ENCODE assay signal across 23 cellular contexts in the genomic region with DNA sequence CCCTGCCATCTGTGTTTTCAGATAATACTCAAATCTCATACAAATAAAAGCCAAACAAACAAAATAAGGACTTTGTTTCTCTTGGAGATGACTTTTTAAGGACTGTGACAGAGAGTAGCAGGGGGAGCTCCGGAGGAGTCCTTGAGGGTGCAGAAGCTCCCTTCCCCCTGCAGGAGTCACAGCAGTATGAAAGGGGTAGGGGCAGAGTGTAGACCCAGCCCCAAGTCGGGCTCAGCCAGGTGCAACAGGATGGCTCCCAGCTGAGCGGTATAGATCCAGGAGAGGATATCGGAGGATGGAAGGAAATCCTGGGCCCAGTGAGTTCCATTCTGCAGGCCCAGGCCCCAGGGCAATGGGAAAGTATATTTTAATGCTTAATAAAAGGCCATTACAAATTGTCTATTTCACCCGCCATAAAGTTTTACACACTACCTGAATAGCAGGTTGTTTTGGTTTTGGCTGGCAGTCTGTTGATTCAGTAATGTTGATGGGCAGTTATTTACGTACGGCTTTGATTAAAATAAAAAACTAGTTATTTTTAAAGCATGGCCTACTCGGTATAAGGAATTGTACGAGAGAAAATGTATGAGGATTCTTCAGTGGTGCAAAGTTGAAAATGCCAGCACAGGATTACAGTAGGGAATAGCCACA.
A peak's percentile ranks its signal among the peaks of the same experiment; 100 is the strongest.
DNase-seq lines count a peak whose midpoint lies in the region; ATAC-seq, FAIRE-seq and TF ChIP-seq lines count a peak whose summit lies in the region.
"Had no signal": no experiment of that assay in that cellular context is flagged by ENCODE, and none has a peak within 500 bp of the region (broad histone marks: within the 10 kb centered on the region; RNA-seq: fewer than 3 reads in every experiment).

No MANE protein-coding gene starts in this region.

- ATAC-seq in activated naive CD8-positive, alpha-beta T cell treated with anti-CD3 and anti-CD28 coated beads, Interleukin-2, amount 10 ng/mL, durations not matched to agents 7 days and 5 days (ENCODE audit: low read depth): no peak
- ATAC-seq in natural killer cell treated with Interleukin-12 subunit alpha and Interleukin-12 subunit beta and Interleukin-15 and Interleukin-18, amount 100 ng/mL, for 72 hours: no peak
- ATAC-seq in GM18519 (IDR thresholded peaks at IDR 0.05; ENCODE audit: low FRiP score, unreplicated experiment): no peak
- no peak for ATAC-seq in left lung
- ATAC-seq: A549; left cardiac atrium; Panc1; right cardiac atrium; stimulated activated naive CD8-positive, alpha-beta T cell treated with anti-CD3 and anti-CD28 coated beads, Interleukin-15, amount 100 ng/mL, for 72 hours had no signal

- TF ChIP-seq CTCF in left lung (IDR thresholded peaks at IDR 0.05): no peak

- H3K27me3 ChIP-seq in left lung: no peaks in the 10 kb centered on the region
- H3K27me3 ChIP-seq: BE2C, SJCRH30 had no signal

- H3K4me1 ChIP-seq in left lung: peaks cover 6 to 47% of the 10 kb centered on the region in 2 donors
- H3K4me1 ChIP-seq: A549, BE2C had no signal

- H3K27me3 Mint-ChIP-seq in activated T-cell treated with anti-CD3 and anti-CD28 coated beads, Interleukin-2, amount 50 U/mL, for 24 hours: no peaks in the 10 kb centered on the region
- H3K27me3 Mint-ChIP-seq in IgD-negative memory B cell: no peaks in the 10 kb centered on the region
- H3K27me3 Mint-ChIP-seq in activated naive CD8-positive, alpha-beta T cell treated with anti-CD3 and anti-CD28 coated beads, Interleukin-2, amount 10 ng/mL, durations not matched to agents 7 days and 5 days: no peaks in the 10 kb centered on the region
- no peaks in the 10 kb centered on the region for H3K27me3 Mint-ChIP-seq in natural killer cell treated with Interleukin-12 subunit alpha and Interleukin-12 subunit beta and Interleukin-15 and Interleukin-18, amount 100 ng/mL, for 72 hours
- H3K27me3 Mint-ChIP-seq: naive B cell; stimulated activated naive CD8-positive, alpha-beta T cell treated with anti-CD3 and anti-CD28 coated beads, Interleukin-15, amount 100 ng/mL, for 72 hours had no signal

- H3K27ac ChIP-seq in left lung: no peak overlapping the region
- H3K27ac ChIP-seq: A549, SJCRH30 had no signal

- no peaks in the 10 kb centered on the region for H3K9me3 Mint-ChIP-seq in activated T-cell treated with anti-CD3 and anti-CD28 coated beads, Interleukin-2, amount 50 U/mL, for 24 hours
- H3K9me3 Mint-ChIP-seq in IgD-negative memory B cell: no peaks in the 10 kb centered on the region
- no peaks in the 10 kb centered on the region for H3K9me3 Mint-ChIP-seq in activated naive CD8-positive, alpha-beta T cell treated with anti-CD3 and anti-CD28 coated beads, Interleukin-2, amount 10 ng/mL, durations not matched to agents 7 days and 5 days
- H3K9me3 Mint-ChIP-seq in natural killer cell treated with Interleukin-12 subunit alpha and Interleukin-12 subunit beta and Interleukin-15 and Interleukin-18, amount 100 ng/mL, for 72 hours: no peaks in the 10 kb centered on the region
- H3K9me3 Mint-ChIP-seq: naive B cell; stimulated activated naive CD8-positive, alpha-beta T cell treated with anti-CD3 and anti-CD28 coated beads, Interleukin-15, amount 100 ng/mL, for 72 hours had no signal

- intact Hi-C loops in left lung (cut with DNase I): no loop called here

- H3K36me3 Mint-ChIP-seq in activated T-cell treated with anti-CD3 and anti-CD28 coated beads, Interleukin-2, amount 50 U/mL, for 24 hours (ENCODE audit: low read depth): peaks cover 96% of the 10 kb centered on the region
- H3K36me3 Mint-ChIP-seq in IgD-negative memory B cell: peaks cover 2% of the 10 kb centered on the region
- peaks cover 55% of the 10 kb centered on the region for H3K36me3 Mint-ChIP-seq in activated naive CD8-positive, alpha-beta T cell treated with anti-CD3 and anti-CD28 coated beads, Interleukin-2, amount 10 ng/mL, durations not matched to agents 7 days and 5 days
- peaks cover 38% of the 10 kb centered on the region for H3K36me3 Mint-ChIP-seq in natural killer cell treated with Interleukin-12 subunit alpha and Interleukin-12 subunit beta and Interleukin-15 and Interleukin-18, amount 100 ng/mL, for 72 hours

- H3K4me1 Mint-ChIP-seq in activated T-cell treated with anti-CD3 and anti-CD28 coated beads, Interleukin-2, amount 50 U/mL, for 24 hours (ENCODE audit: low read depth): peaks cover 98% of the 10 kb centered on the region
- H3K4me1 Mint-ChIP-seq in IgD-negative memory B cell: peaks cover 46 to 67% (median 53%) of the 10 kb centered on the region in 3 donors
- H3K4me1 Mint-ChIP-seq in activated naive CD8-positive, alpha-beta T cell treated with anti-CD3 and anti-CD28 coated beads, Interleukin-2, amount 10 ng/mL, durations not matched to agents 7 days and 5 days: peaks cover 72% of the 10 kb centered on the region
- H3K4me1 Mint-ChIP-seq in natural killer cell treated with Interleukin-12 subunit alpha and Interleukin-12 subunit beta and Interleukin-15 and Interleukin-18, amount 100 ng/mL, for 72 hours (ENCODE audit: low read depth in 2 of 2): peaks cover 78 to 90% of the 10 kb centered on the region in 2 donors

- H3K4me3 ChIP-seq in left lung: no peak overlapping the region
- H3K4me3 ChIP-seq: A549, SJCRH30 had no signal

- no peaks in the 10 kb centered on the region for H3K9me3 ChIP-seq in left lung
- H3K9me3 ChIP-seq: A549, BE2C, SJCRH30 had no signal

- POLR2A ChIA-PET in activated naive CD8-positive, alpha-beta T cell treated with anti-CD3 and anti-CD28 coated beads, Interleukin-2, amount 10 ng/mL, durations not matched to agents 7 days and 5 days (lab: Charles Lee): no interaction called here

- peak overlapping the region; percentile 98 for H3K27ac Mint-ChIP-seq in activated T-cell treated with anti-CD3 and anti-CD28 coated beads, Interleukin-2, amount 50 U/mL, for 24 hours
- H3K27ac Mint-ChIP-seq in IgD-negative memory B cell: peak overlapping the region in 2 of 3 donors; percentile 32 to 88
- peak overlapping the region; percentile 65 for H3K27ac Mint-ChIP-seq in activated naive CD8-positive, alpha-beta T cell treated with anti-CD3 and anti-CD28 coated beads, Interleukin-2, amount 10 ng/mL, durations not matched to agents 7 days and 5 days
- H3K27ac Mint-ChIP-seq in natural killer cell treated with Interleukin-12 subunit alpha and Interleukin-12 subunit beta and Interleukin-15 and Interleukin-18, amount 100 ng/mL, for 72 hours: no peak overlapping the region

- DNase-seq in activated T-cell treated with anti-CD3 and anti-CD28 coated beads, Interleukin-2, amount 50 U/mL, for 24 hours: no peak
- no peak for DNase-seq in activated T-cell treated with anti-CD3 and anti-CD28 coated beads for 4 hours
- no peak for DNase-seq in activated naive CD8-positive, alpha-beta T cell treated with anti-CD3 and anti-CD28 coated beads, Interleukin-2, amount 10 ng/mL, durations not matched to agents 7 days and 5 days
- DNase-seq in natural killer cell treated with Interleukin-12 subunit alpha and Interleukin-12 subunit beta and Interleukin-15 and Interleukin-18, amount 100 ng/mL, for 72 hours (ENCODE audit: low spot score): no peak
- DNase-seq in urothelium cell line (ENCODE audit: low spot score): no peak
- DNase-seq in left lung: no peak
- DNase-seq: activated CD4-positive, alpha-beta T cell treated with anti-CD3 and anti-CD28 coated beads, Interleukin-2, amount 50 U/mL, for 4 hours; BE2C; left cardiac atrium; naive B cell; NCI-H1092; NCI-H1930; right cardiac atrium; SJCRH30; stimulated activated CD4-positive, alpha-beta T cell treated with anti-CD3 and anti-CD28 coated beads, Interleukin-4, amount 100 ng/mL, for 24 hours; stimulated activated naive CD8-positive, alpha-beta T cell treated with anti-CD3 and anti-CD28 coated beads, Interleukin-15, amount 100 ng/mL, for 72 hours; trophoblast cell had no signal

- FAIRE-seq in urothelium cell line (lab: Jason Lieb, UNC): no peak
- FAIRE-seq: A549, bronchial epithelial cell, H1 had no signal

- peaks cover 0 to 38% of the 10 kb centered on the region in 2 donors for H3K36me3 ChIP-seq in left lung
- H3K36me3 ChIP-seq: BE2C had no signal

- H3K4me3 Mint-ChIP-seq in activated T-cell treated with anti-CD3 and anti-CD28 coated beads, Interleukin-2, amount 50 U/mL, for 24 hours: no peak overlapping the region
- no peak overlapping the region for H3K4me3 Mint-ChIP-seq in IgD-negative memory B cell
- H3K4me3 Mint-ChIP-seq in activated naive CD8-positive, alpha-beta T cell treated with anti-CD3 and anti-CD28 coated beads, Interleukin-2, amount 10 ng/mL, durations not matched to agents 7 days and 5 days: no peak overlapping the region
- peak overlapping the region; percentile 70 for H3K4me3 Mint-ChIP-seq in natural killer cell treated with Interleukin-12 subunit alpha and Interleukin-12 subunit beta and Interleukin-15 and Interleukin-18, amount 100 ng/mL, for 72 hours

Comparison
In these comparisons a context has a peak if more than half of its experiments do, and no peak if none do; other contexts are left out.
1. H3K27ac Mint-ChIP-seq: peak in activated T-cell treated with anti-CD3 and anti-CD28 coated beads, Interleukin-2, amount 50 U/mL, for 24 hours (single experiment), IgD-negative memory B cell (2 of 3) and activated naive CD8-positive, alpha-beta T cell treated with anti-CD3 and anti-CD28 coated beads, Interleukin-2, amount 10 ng/mL, durations not matched to agents 7 days and 5 days (single experiment); none in natural killer cell treated with Interleukin-12 subunit alpha and Interleukin-12 subunit beta and Interleukin-15 and Interleukin-18, amount 100 ng/mL, for 72 hours (0 of 2).